Comparison of ENCODE assay signal across 27 cellular contexts in the genomic region with DNA sequence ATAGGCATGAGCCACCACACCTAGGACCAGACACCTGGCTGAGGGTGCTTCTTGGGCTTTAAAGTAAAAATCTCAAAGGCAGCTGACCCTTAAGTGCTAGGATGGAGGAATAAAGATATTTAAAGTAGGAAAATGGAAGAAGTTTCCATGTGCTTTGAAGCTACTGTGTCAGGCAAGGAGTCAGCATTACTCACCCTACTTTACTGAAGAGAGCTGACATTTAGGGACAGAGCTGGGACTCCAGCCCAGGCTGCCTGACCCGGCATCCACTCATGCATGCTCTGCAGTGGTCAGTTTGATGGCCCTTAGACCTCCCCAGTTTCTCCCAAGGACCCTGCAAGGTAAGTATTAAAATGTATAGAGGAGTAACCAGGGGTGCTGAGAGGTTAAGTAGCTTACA.
DNase-seq lines count a peak whose midpoint lies in the region; ATAC-seq, FAIRE-seq and TF ChIP-seq lines count a peak whose summit lies in the region.
"Had no signal": no experiment of that assay in that cellular context is flagged by ENCODE, and none has a peak within 500 bp of the region (broad histone marks: within the 10 kb centered on the region; RNA-seq: fewer than 3 reads in every experiment).

No MANE protein-coding gene starts in this region.

- intact Hi-C loops in HCT116 (cut with micrococcal nuclease) (no loop called here), sciatic nerve (cut with DNase I) (no loop called here)

- no peak for TF ChIP-seq RAD21 in HCT116 (IDR thresholded peaks at IDR 0.05; ENCODE audit: low read depth)

- DNase-seq in HCT116 (ENCODE audit: low read depth, low spot score) (no peak), RCC 7860 (ENCODE audit: low spot score) (peak; percentile 20), fibroblast of mammary gland (ENCODE audit: low read depth) (peak; percentile 32), sciatic nerve (ENCODE audit: low spot score) (no peak), H7 (no peak), islet precursor cell (no peak)
- DNase-seq: activated CD4-positive, alpha-beta T cell treated with anti-CD3 and anti-CD28 coated beads, Interleukin-2, amount 10 ng/mL, durations not matched to agents 24 days and 14 days; activated naive CD4-positive, alpha-beta T cell treated with anti-CD3 and anti-CD28 coated beads, Interleukin-2, amount 50 U/mL, for 16 hours; activated T-cell treated with anti-CD3 and anti-CD28 coated beads, Interleukin-2, amount 50 U/mL, for 72 hours; CD4-positive, alpha-beta memory T cell; DMS 273 treated with DMSO at 0.1 percent for 48 hours; KBM-7; naive B cell; NCI-H1694; NCI-H2171; NCI-H524 treated with DMSO at 0.1 percent for 48 hours; occipital lobe; small intestine; stimulated activated CD4-positive, alpha-beta T cell treated with anti-CD3 and anti-CD28 coated beads, Interleukin-2, amount 100 ng/mL, for 48 hours; WERI-Rb-1 had no signal

- H3K4me2 ChIP-seq in HCT116 (ENCODE audit: low read length): no peak overlapping the region
- H3K4me2 ChIP-seq: GM23338 had no signal

- H3K4me3 ChIP-seq in HCT116 (replicated peaks in 1 of 2; ENCODE audit: low read depth in 1 of 2, low read length in 2 of 2) (no peak overlapping the region), fibroblast of mammary gland (ENCODE audit: control insufficient read depth, low read depth, low read length) (no peak overlapping the region), stomach smooth muscle (ENCODE audit: low read length in 2 of 2) (peak overlapping the region in 1 of 2 donors; percentile 39), H7 (ENCODE audit: insufficient read depth, low read depth, low read length) (no peak overlapping the region)
- H3K4me3 ChIP-seq: GM23338, thyroid gland had no signal

- TF ChIP-seq CTCF in HCT116 (IDR thresholded peaks at IDR 0.05 in 2 of 3, conservative IDR thresholded peaks at IDR 0.05 in 1 of 3; ENCODE audit: borderline replicate concordance in 1 of 3, insufficient read depth in 1 of 3, low read depth in 2 of 3, low read length in 2 of 3) (no peak), fibroblast of mammary gland (conservative IDR thresholded peaks at IDR 0.05; ENCODE audit: control insufficient read depth, insufficient read depth, low read depth, low read length) (no peak)

- CTCF ChIA-PET in HCT116 (lab: Charles Lee): no interaction called here

- no TSS peak for BruUV-seq in HCT116 (replicated peaks; lab: Mats Ljungman, UMichigan)

- H3K36me3 ChIP-seq in HCT116 (ENCODE audit: control insufficient read depth in 1 of 2, insufficient read depth in 2 of 2, low read length in 2 of 2): peaks cover 6 to 28% of the 10 kb centered on the region in 2 experiments; a peak in 3 of 4 replicates
- H3K36me3 ChIP-seq in stomach smooth muscle (ENCODE audit: control insufficient read depth in 2 of 2, insufficient read depth in 2 of 2, low read length in 2 of 2): peaks cover 16 to 18% of the 10 kb centered on the region in 2 donors
- H3K36me3 ChIP-seq in H7 (replicated peaks; ENCODE audit: control insufficient read depth, insufficient read depth, low read length): peaks cover 2% of the 10 kb centered on the region; the same call in 1 of the 2 replicates
- H3K36me3 ChIP-seq: WERI-Rb-1 had no signal

- H3K27me3 ChIP-seq in HCT116 (ENCODE audit: insufficient read depth, low read length) (no peaks in the 10 kb centered on the region), stomach smooth muscle (ENCODE audit: control insufficient read depth in 1 of 2, insufficient read depth in 2 of 2, low read length in 2 of 2) (no peaks in the 10 kb centered on the region), H7 (ENCODE audit: control insufficient read depth, insufficient read depth, low read length) (no peaks in the 10 kb centered on the region)
- H3K27me3 ChIP-seq: thyroid gland had no signal

- H3K9me3 ChIP-seq in HCT116 (ENCODE audit: control insufficient read depth in 1 of 2, insufficient read depth in 1 of 2, low read depth in 1 of 2, low read length in 2 of 2): no peaks in the 10 kb centered on the region
- H3K9me3 ChIP-seq in stomach smooth muscle (ENCODE audit: control insufficient read depth in 2 of 2, low read length in 2 of 2): no peaks in the 10 kb centered on the region
- H3K9me3 ChIP-seq: thyroid gland had no signal

- H2AFZ ChIP-seq in HCT116 (ENCODE audit: low read depth, low read length, poor library complexity, severe bottlenecking): no peak overlapping the region
- H2AFZ ChIP-seq: GM23338 had no signal

- peaks cover 24% of the 10 kb centered on the region for H3K79me2 ChIP-seq in HCT116 (ENCODE audit: insufficient read depth, low read length)

- RAD21 ChIA-PET in HCT116 (lab: Charles Lee; ENCODE audit: low non-redundant PET in 1 of 2, low total read pairs in 2 of 2, uncharacterized antibody in 2 of 2, unreplicated experiment in 2 of 2): no interaction called here

- TF ChIP-seq POLR2A in HCT116 (IDR thresholded peaks at IDR 0.05; ENCODE audit: borderline replicate concordance, extremely low read depth, insufficient read depth, insufficient read length): no peak

- H3K4me1 ChIP-seq in HCT116 (ENCODE audit: control insufficient read depth in 1 of 2, insufficient read depth in 2 of 2, low read length in 2 of 2): peaks cover 0 to 24% of the 10 kb centered on the region in 2 experiments; a peak in 2 of 4 replicates
- H3K4me1 ChIP-seq in stomach smooth muscle (ENCODE audit: control insufficient read depth, insufficient read depth, low read length): peaks cover 74% of the 10 kb centered on the region

- ATAC-seq in HCT116 (peak; percentile 31; the same call in 1 of the 2 replicates), sciatic nerve (no peak)
- ATAC-seq: activated T-cell treated with anti-CD3 and anti-CD28 coated beads, Interleukin-2, amount 50 U/mL, for 72 hours; GM23338; left lobe of liver; SK-N-SH treated with all-trans-retinoic acid at 6 μM for 48 hours; stimulated activated memory B cell treated with anti-CD40 and anti-IgM and Interleukin-4, amounts not matched to agents 10 μg/mL and 1 μg/mL and 100 μg/mL, for 72 hours had no signal

- no peak overlapping the region for H3K27ac ChIP-seq in HCT116 (ENCODE audit: low read depth, low read length)
- H3K27ac ChIP-seq in stomach smooth muscle (ENCODE audit: low read length): peak overlapping the region; percentile 94
- H3K27ac ChIP-seq: thyroid gland, WERI-Rb-1 had no signal

- FAIRE-seq in RCC 7860 (lab: Jason Lieb, UNC): no peak
- FAIRE-seq: astrocyte, small intestine had no signal

- H3K9me2 ChIP-seq in HCT116 (ENCODE audit: insufficient read depth): no peaks in the 10 kb centered on the region

- POLR2A ChIA-PET in HCT116 (lab: Charles Lee): interaction anchor here (0.6 kb wide), 1 partner anchor 29 kb away, joined by 3 read pairs; no protein-coding TSS in a partner anchor

- H3K9ac ChIP-seq in HCT116 (ENCODE audit: low read length) (no peak overlapping the region), stomach smooth muscle (ENCODE audit: low read length in 2 of 2) (no peak overlapping the region)

- H4K20me1 ChIP-seq in HCT116 (ENCODE audit: insufficient read depth): no peaks in the 10 kb centered on the region

TF ChIP-seq in HCT116, 20 proteins besides CTCF, POLR2A, EP300 and RAD21:
- no peak for TF ChIP-seq MAX (IDR thresholded peaks at IDR 0.05)
- no peak for TF ChIP-seq SRF (IDR thresholded peaks at IDR 0.05; ENCODE audit: low read depth)
- TF ChIP-seq, protein P1, sequence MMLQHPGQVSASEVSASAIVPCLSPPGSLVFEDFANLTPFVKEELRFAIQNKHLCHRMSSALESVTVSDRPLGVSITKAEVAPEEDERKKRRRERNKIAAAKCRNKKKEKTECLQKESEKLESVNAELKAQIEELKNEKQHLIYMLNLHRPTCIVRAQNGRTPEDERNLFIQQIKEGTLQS (IDR thresholded peaks at IDR 0.05): no peak
- TF ChIP-seq SIN3A (IDR thresholded peaks at IDR 0.05; ENCODE audit: low read depth): no peak
- TF ChIP-seq POLR2AphosphoS5 (IDR thresholded peaks at IDR 0.05; ENCODE audit: low read depth, low read length): no peak
- TF ChIP-seq EZH2phosphoT487 (IDR thresholded peaks at IDR 0.05; ENCODE audit: borderline replicate concordance): no peak
- no peak for TF ChIP-seq YY1 (IDR thresholded peaks at IDR 0.05; ENCODE audit: extremely low read depth, insufficient replicate concordance, low read depth, low read length)

Comparison
In these comparisons a context has a peak if more than half of its experiments do, and no peak if none do; other contexts are left out.
1. DNase-seq: peak in RCC 7860 (single experiment) and fibroblast of mammary gland (single experiment); none in HCT116 (single experiment), sciatic nerve (single experiment), H7 (single experiment) and islet precursor cell (single experiment).